ENCODE assay signal across 14 cellular contexts in the genomic region with DNA sequence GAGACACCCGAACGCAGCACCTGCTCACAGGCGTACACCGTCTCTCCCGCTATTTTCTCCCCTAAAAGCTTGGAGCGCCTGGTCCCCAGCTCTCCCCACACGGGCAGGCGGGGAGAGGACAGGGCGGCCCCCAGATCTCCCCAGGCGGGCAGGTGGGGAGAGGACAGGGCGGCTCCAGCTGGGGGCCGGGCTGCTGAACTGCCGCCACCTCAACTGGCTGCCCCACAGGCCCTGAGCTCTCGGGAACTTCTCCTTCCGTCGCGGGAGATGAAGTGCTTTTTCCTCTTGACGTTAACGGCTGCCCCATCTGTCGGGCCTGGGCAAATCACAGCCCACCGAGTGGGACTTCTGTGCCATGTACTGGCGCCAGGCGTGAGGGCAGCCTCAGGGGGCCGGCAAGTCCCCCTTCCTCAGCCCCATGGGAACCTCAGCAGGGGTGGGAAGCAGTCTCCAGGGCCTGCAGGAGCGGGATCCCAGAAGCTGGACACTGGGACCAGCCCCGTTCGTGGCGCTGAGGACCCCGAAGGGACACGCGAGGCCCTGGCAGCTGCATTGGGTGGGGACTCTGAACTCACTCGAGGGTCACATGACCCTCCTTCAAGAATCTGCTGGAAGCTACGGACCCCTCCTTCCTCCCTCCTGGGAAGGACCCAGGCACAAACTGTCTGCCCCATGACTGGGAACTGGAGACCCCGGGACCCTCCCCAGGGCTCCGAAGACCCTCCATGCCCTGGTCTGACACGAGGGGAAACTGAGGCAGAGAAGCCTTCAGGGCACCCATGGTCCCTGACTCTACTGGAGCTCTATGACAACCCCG. TPM values are rescaled to one million over a fixed set of nuclear protein-coding genes. Genes with fewer than 3 reads are reported as not detected.
DNase-seq lines count a peak whose midpoint lies in the region; FAIRE-seq and TF ChIP-seq lines count a peak whose summit lies in the region.
"Had no signal": no experiment of that assay in that cellular context is flagged by ENCODE, and none has a peak within 500 bp of the region (broad histone marks: within the 10 kb centered on the region; RNA-seq: fewer than 3 reads in every experiment).

No MANE protein-coding gene starts in this region.

- BruUV-seq in endothelial cell of umbilical vein (replicated peaks; lab: Mats Ljungman, UMichigan), result no TSS peak

- H3K4me1 ChIP-seq in endothelial cell of umbilical vein (ENCODE audit: control insufficient read depth, extremely low read depth, insufficient read depth, low read length) (peaks cover 69% of the 10 kb centered on the region), trophoblast cell (ENCODE audit: control insufficient read depth in 1 of 2, insufficient read depth in 2 of 2, low read length in 2 of 2) (peaks cover 3 to 8% of the 10 kb centered on the region in 2 experiments), HAP-1 (no peaks in the 10 kb centered on the region), testis (no peaks in the 10 kb centered on the region)

- TF ChIP-seq CTCF in endothelial cell of umbilical vein (IDR thresholded peaks at IDR 0.05; ENCODE audit: extremely low read depth in 1 of 2, insufficient read depth in 1 of 2, low read depth in 1 of 2, low read length in 2 of 2) (no peak), testis (IDR thresholded peaks at IDR 0.05) (no peak)

- dilution Hi-C loops in endothelial cell of umbilical vein (cut with MboI; ENCODE audit: extremely low pct_ligation_motif_present, low sequenced_read_pairs), result no loop called here

- FAIRE-seq in endothelial cell of umbilical vein (lab: Jason Lieb, UNC), result peak; percentile 52
- FAIRE-seq: endometrium, TTC549 had no signal

- no peaks in the 10 kb centered on the region for H3K9me1 ChIP-seq in endothelial cell of umbilical vein (replicated peaks; ENCODE audit: control insufficient read depth, extremely low read depth, insufficient read depth, low read length)

- no peaks in the 10 kb centered on the region for H4K20me1 ChIP-seq in endothelial cell of umbilical vein (replicated peaks; ENCODE audit: control insufficient read depth, extremely low read depth, insufficient read depth, low read length)

- intact Hi-C loops in endothelial cell of umbilical vein (cut with micrococcal nuclease), result loop anchor here (1.0 kb wide), 1 partner anchor 8 kb away; no protein-coding TSS in a partner anchor
- intact Hi-C loops in testis (cut with DNase I; ENCODE audit: low total_unique reads), result no loop called here

- H2BK12ac ChIP-seq in trophoblast cell (ENCODE audit: low read length), result no peak overlapping the region

- in situ Hi-C loops in HAP-1 (cut with MboI; ENCODE audit: low sequenced_read_pairs), result no loop called here

- H3K18ac ChIP-seq in trophoblast cell (ENCODE audit: low read length), result no peak overlapping the region

- H3K4me2 ChIP-seq in endothelial cell of umbilical vein (ENCODE audit: insufficient read depth, low read length) (peak overlapping the region; percentile 43), trophoblast cell (ENCODE audit: low read length) (no peak overlapping the region)
- H3K4me2 ChIP-seq: smooth muscle cell had no signal

- H3K27me3 ChIP-seq in endothelial cell of umbilical vein (ENCODE audit: control insufficient read depth in 2 of 2, insufficient read depth in 2 of 2, low read length in 2 of 2) (no peaks in the 10 kb centered on the region), trophoblast cell (ENCODE audit: insufficient read depth, low read length) (no peaks in the 10 kb centered on the region), HAP-1 (ENCODE audit: low read depth) (peaks cover 47% of the 10 kb centered on the region), testis (no peaks in the 10 kb centered on the region)

- H2AFZ ChIP-seq in endothelial cell of umbilical vein (ENCODE audit: low read depth, low read length) (no peak overlapping the region), trophoblast cell (ENCODE audit: insufficient read depth, low read length, poor library complexity) (no peak overlapping the region)

- H3K9me3 ChIP-seq in endothelial cell of umbilical vein (replicated peaks; ENCODE audit: control insufficient read depth, insufficient read depth, low read length) (no peaks in the 10 kb centered on the region), trophoblast cell (ENCODE audit: insufficient read depth, low read depth, low read length) (peaks cover 2% of the 10 kb centered on the region), HAP-1 (no peaks in the 10 kb centered on the region), testis (no peaks in the 10 kb centered on the region)

- H4K91ac ChIP-seq in trophoblast cell (ENCODE audit: low read depth, low read length), result peak overlapping the region; percentile 5

- CTCF ChIA-PET in endothelial cell of umbilical vein (lab: Charles Lee), result interaction anchor here (0.9 to 5.0 kb wide), 3 partner anchors 9 to 15 kb away, joined by 3 to 59 read pairs (median 5); no protein-coding TSS in a partner anchor

- no peaks in the 10 kb centered on the region for H3K79me1 ChIP-seq in trophoblast cell (ENCODE audit: low read length)

- no peak overlapping the region for H4K12ac ChIP-seq in trophoblast cell (ENCODE audit: low read depth, low read length)

- H3K9ac ChIP-seq in endothelial cell of umbilical vein (replicated peaks; ENCODE audit: extremely low read depth, insufficient read depth, low read length), result peak overlapping the region; percentile 74
- no peak overlapping the region for H3K9ac ChIP-seq in trophoblast cell (ENCODE audit: low read length)

- peaks cover 18% of the 10 kb centered on the region for H3K79me2 ChIP-seq in endothelial cell of umbilical vein (ENCODE audit: control insufficient read depth, insufficient read depth, low read length)
- H3K79me2 ChIP-seq in trophoblast cell (ENCODE audit: control insufficient read depth, insufficient read depth, low read length, poor library complexity), result no peaks in the 10 kb centered on the region

- TF ChIP-seq POLR2A in endothelial cell of umbilical vein (IDR thresholded peaks at IDR 0.05; ENCODE audit: low read depth, low read length) (no peak), testis (IDR thresholded peaks at IDR 0.05) (no peak)

- H2BK5ac ChIP-seq in trophoblast cell (ENCODE audit: low read depth, low read length, poor library complexity), result no peak overlapping the region

- POLR2A ChIA-PET in endothelial cell of umbilical vein (lab: Charles Lee), result interaction anchor here (0.6 to 2.6 kb wide), 3 partner anchors 8 to 15 kb away, joined by 6 to 40 read pairs (median 9); no protein-coding TSS in a partner anchor

- peak; percentile 45 for DNase-seq in GF-D8 (lab: John Stamatoyannopoulos, UW)
- DNase-seq in NCI-H524 (lab: John Stamatoyannopoulos, UW), result peak; percentile 74 to 88
- peak; percentile 51 for DNase-seq in endothelial cell of umbilical vein (ENCODE audit: low read depth, low spot score)
- no peak for DNase-seq in trophoblast cell
- no peak for DNase-seq in LoVo (ENCODE audit: low spot score)
- DNase-seq in HAP-1 (ENCODE audit: low spot score in 2 of 2), result no peak
- no peak for DNase-seq in midbrain (lab: John Stamatoyannopoulos, UW)
- DNase-seq in testis, result no peak
- DNase-seq: activated CD8-positive, alpha-beta memory T cell treated with anti-CD3 and anti-CD28 coated beads, Interleukin-2, amount 50 U/mL, for 48 hours had no signal

- no peak overlapping the region for H3K4me3 ChIP-seq in endothelial cell of umbilical vein (replicated peaks in 1 of 3; ENCODE audit: insufficient read depth in 1 of 3, low read depth in 1 of 3, low read length in 3 of 3)
- no peak overlapping the region for H3K4me3 ChIP-seq in trophoblast cell (ENCODE audit: low read depth, low read length)
- H3K4me3 ChIP-seq in HAP-1, result no peak overlapping the region
- H3K4me3 ChIP-seq in testis, result no peak overlapping the region
- H3K4me3 ChIP-seq: smooth muscle cell had no signal

- H3K27ac ChIP-seq in endothelial cell of umbilical vein (ENCODE audit: insufficient read depth, low read depth, low read length), result peak overlapping the region; percentile 98
- H3K27ac ChIP-seq in trophoblast cell (ENCODE audit: low read depth, low read length), result no peak overlapping the region
- peak overlapping the region in 1 of 2 donors; percentile 50 for H3K27ac ChIP-seq in testis

- H3K36me3 ChIP-seq in endothelial cell of umbilical vein (ENCODE audit: control insufficient read depth in 2 of 2, extremely low read depth in 1 of 2, insufficient read depth in 2 of 2, low read length in 2 of 2) (no peaks in the 10 kb centered on the region), trophoblast cell (ENCODE audit: control insufficient read depth in 1 of 2, insufficient read depth in 2 of 2, low read length in 2 of 2) (no peaks in the 10 kb centered on the region), HAP-1 (replicated peaks) (no peaks in the 10 kb centered on the region), testis (ENCODE audit: low read depth, missing control alignments) (no peaks in the 10 kb centered on the region)

- H2AK5ac ChIP-seq in trophoblast cell (ENCODE audit: low read length), result no peak overlapping the region

- no peak overlapping the region for H3K14ac ChIP-seq in trophoblast cell (ENCODE audit: low read length)

- WGBS in trophoblast cell (ENCODE audit: extremely low coverage, insufficient coverage, insufficient read length), result no CpG with 5 or more reads among the region's 37 CpGs
- 77 to 83% methylated on average over 15 to 37 of the region's 37 CpGs for WGBS in testis, 2 donors

- no peak overlapping the region for H4K8ac ChIP-seq in trophoblast cell (ENCODE audit: low read depth, low read length)

- peak overlapping the region; percentile 15 for H2BK120ac ChIP-seq in trophoblast cell (ENCODE audit: insufficient read depth, low read length, poor library complexity)

- no peak overlapping the region for H3K4ac ChIP-seq in trophoblast cell (ENCODE audit: low read depth, low read length)

- no peak overlapping the region for H3K23ac ChIP-seq in trophoblast cell (ENCODE audit: low read length)

RNA-seq across cellular contexts. Expression of a gene that starts 5.7 kb away (rescaled TPM):
- total RNA-seq in endothelial cell of umbilical vein (1,042 and 1,043 TPM in 2 replicates), testis (100 to 1,000 TPM; 101 to 106 TPM)
- polyA plus RNA-seq in endothelial cell of umbilical vein (1,377 and 1,605 TPM in 2 replicates), testis (ENCODE audit: insufficient read depth, low read depth, low replicate concordance) (68.5 TPM)
- 566 and 776 TPM in 2 replicates for polyA plus RNA-seq in endothelial cell of umbilical vein (2011; cell fraction: cytosol; rRNA removed)
- 1,080 and 1,467 TPM in 2 replicates for polyA plus RNA-seq in endothelial cell of umbilical vein (2011; cell fraction: nucleus; rRNA removed)
- 359 and 413 TPM in 2 replicates for polyA plus RNA-seq in endothelial cell of umbilical vein (2012)
- polyA minus RNA-seq in endothelial cell of umbilical vein, result 208 and 351 TPM in 2 replicates
- 15.5 TPM for polyA minus RNA-seq in endothelial cell of umbilical vein (2011; cell fraction: cytosol; rRNA and poly(A)+ RNA removed)
- polyA minus RNA-seq in endothelial cell of umbilical vein (2011; cell fraction: nucleus; rRNA and poly(A)+ RNA removed), result 236 and 523 TPM in 2 replicates
- polyA plus RNA-seq in trophoblast cell (2013), result 29.6 and 29.9 TPM in 2 replicates
- total RNA-seq: CD8-positive, alpha-beta T cell had no signal
- polyA plus RNA-seq: IgD-negative memory B cell had no signal

RNA-seq across cellular contexts. Expression of a gene that starts 30.3 kb away (rescaled TPM):
- total RNA-seq in endothelial cell of umbilical vein (43.0 and 45.5 TPM in 2 replicates), testis (10 to 100 TPM; 46.6 to 52.7 TPM)
- polyA plus RNA-seq in endothelial cell of umbilical vein (55.3 and 72.1 TPM in 2 replicates), testis (ENCODE audit: insufficient read depth, low read depth, low replicate concordance) (34.2 TPM)
- 31.4 and 42.0 TPM in 2 replicates for polyA plus RNA-seq in endothelial cell of umbilical vein (2011; cell fraction: cytosol; rRNA removed)
- 33.3 and 33.9 TPM in 2 replicates for polyA plus RNA-seq in endothelial cell of umbilical vein (2011; cell fraction: nucleus; rRNA removed)
- polyA plus RNA-seq in endothelial cell of umbilical vein (2012), result 26.9 and 34.8 TPM in 2 replicates
- polyA minus RNA-seq in endothelial cell of umbilical vein, result 25.6 and 28.5 TPM in 2 replicates
- 92.9 TPM for polyA minus RNA-seq in endothelial cell of umbilical vein (2011; cell fraction: cytosol; rRNA and poly(A)+ RNA removed)
- 9.0 and 14.7 TPM in 2 replicates for polyA minus RNA-seq in endothelial cell of umbilical vein (2011; cell fraction: nucleus; rRNA and poly(A)+ RNA removed)
- 16.6 and 17.1 TPM in 2 replicates for polyA plus RNA-seq in trophoblast cell (2013)

RNA-seq across cellular contexts. Expression of a gene that starts 55.4 kb away (rescaled TPM):
- total RNA-seq in endothelial cell of umbilical vein, result 242 and 253 TPM in 2 replicates
- 441 and 642 TPM in 2 replicates for polyA plus RNA-seq in endothelial cell of umbilical vein
- polyA plus RNA-seq in endothelial cell of umbilical vein (2011; cell fraction: cytosol; rRNA removed), result 200 and 310 TPM in 2 replicates
- polyA plus RNA-seq in endothelial cell of umbilical vein (2011; cell fraction: nucleus; rRNA removed), result 230 and 265 TPM in 2 replicates
- polyA plus RNA-seq in endothelial cell of umbilical vein (2012), result 68.8 and 103 TPM in 2 replicates
- 152 and 193 TPM in 2 replicates for polyA minus RNA-seq in endothelial cell of umbilical vein
- not detected for polyA minus RNA-seq in endothelial cell of umbilical vein (2011; cell fraction: cytosol; rRNA and poly(A)+ RNA removed)
- polyA minus RNA-seq in endothelial cell of umbilical vein (2011; cell fraction: nucleus; rRNA and poly(A)+ RNA removed), result 53.0 and 89.3 TPM in 2 replicates
- 29.3 and 30.2 TPM in 2 replicates for polyA plus RNA-seq in trophoblast cell (2013)
- 10 to 100 TPM; 28.7 to 36.2 TPM for total RNA-seq in testis
- polyA plus RNA-seq in testis (ENCODE audit: insufficient read depth, low read depth, low replicate concordance), result 23.3 TPM

Comparison
In these comparisons a context has a peak if more than half of its experiments do, and no peak if none do; other contexts are left out.
1. DNase-seq: peak in GF-D8 (single experiment), NCI-H524 (2 of 2) and endothelial cell of umbilical vein (single experiment); none in trophoblast cell (0 of 2), LoVo (single experiment), HAP-1 (0 of 2), midbrain (single experiment) and testis (single experiment).